8 cellular contexts compared by ENCODE assay signal in the genomic region with DNA sequence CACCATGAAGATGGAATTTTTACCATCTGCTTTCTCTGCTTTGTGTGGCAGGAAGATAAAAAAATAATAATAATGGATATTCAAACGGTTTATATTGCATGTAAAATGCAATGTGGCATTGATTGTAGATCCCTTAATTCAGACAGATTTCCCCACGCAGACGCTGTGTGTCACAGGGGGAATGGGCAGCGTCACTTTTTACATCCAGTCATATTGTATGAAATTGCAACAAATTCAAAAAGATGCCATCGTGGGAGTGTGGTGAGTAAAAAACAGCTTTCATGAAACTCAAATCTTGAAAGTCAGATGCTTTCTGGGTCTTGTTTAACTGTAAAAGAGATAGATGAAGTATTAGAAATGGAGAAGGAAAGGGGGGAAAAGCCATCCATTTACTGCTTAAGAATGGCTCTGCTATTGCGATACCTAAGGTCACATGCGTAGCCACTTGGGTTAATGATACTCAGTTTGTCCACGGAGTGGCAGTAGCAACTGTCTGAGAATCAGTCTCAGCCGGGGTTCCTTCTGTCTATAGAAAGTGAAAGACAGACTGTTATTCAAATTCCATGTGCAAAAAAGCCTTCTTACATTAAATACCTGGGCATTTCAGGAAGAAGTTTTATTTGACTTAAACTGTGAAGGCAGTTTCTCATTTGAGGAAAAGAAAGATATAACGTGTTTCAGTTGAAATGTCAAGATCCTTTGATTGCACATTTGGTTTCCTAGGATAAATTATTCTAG. TPM values are rescaled to one million over a fixed set of nuclear protein-coding genes. Genes with fewer than 3 reads are reported as not detected.
DNase-seq lines count a peak whose midpoint lies in the region; ATAC-seq and TF ChIP-seq lines count a peak whose summit lies in the region.

No MANE protein-coding gene starts in this region.

- H3K4me1 ChIP-seq in right cardiac atrium (ENCODE audit: control insufficient read depth, insufficient read depth, low read length): peaks cover 2% of the 10 kb centered on the region

- ATAC-seq in GM21786 (IDR thresholded peaks at IDR 0.05; ENCODE audit: unreplicated experiment): peak; percentile 97
- peak; percentile 93 to 95 for ATAC-seq in right cardiac atrium

- H3K4me3 ChIP-seq in right cardiac atrium (ENCODE audit: low read length): peak overlapping the region; percentile 36
- peak overlapping the region; percentile 20 for H3K4me3 ChIP-seq in retinal pigment epithelial cell (ENCODE audit: low read length)

- H3K27me3 ChIP-seq in right cardiac atrium (ENCODE audit: control insufficient read depth, insufficient read depth): no peaks in the 10 kb centered on the region

- H3K9me3 ChIP-seq in right cardiac atrium (ENCODE audit: control insufficient read depth, low read length): no peaks in the 10 kb centered on the region

- H3K27ac ChIP-seq in right cardiac atrium (ENCODE audit: low read length): no peak overlapping the region

- intact Hi-C loops in right cardiac atrium (cut with DNase I): loop anchor here (5.0 to 10.0 kb wide), 2 partner anchors 182 to 615 kb away; no protein-coding TSS in a partner anchor

- peak; percentile 65 for DNase-seq in GM10266 (ENCODE audit: extremely low spot score)
- peak; percentile 69 for DNase-seq in KG1 (lab: John Stamatoyannopoulos, UW)
- DNase-seq in SK-N-DZ (ENCODE audit: low spot score): peak; percentile 62
- DNase-seq in amygdala (lab: John Stamatoyannopoulos, UW): peak in 30 of 56 donors; percentile 21 to 85 (median 44)
- DNase-seq in right cardiac atrium: no peak
- DNase-seq in retinal pigment epithelial cell (ENCODE audit: low read depth): no peak
- no peak for DNase-seq in 8988T

- WGBS in right cardiac atrium: 41% methylated on average over 10 of the region's 10 CpGs

- TF ChIP-seq CTCF in GM10266 (IDR thresholded peaks at IDR 0.05; ENCODE audit: control insufficient read depth, insufficient read depth, low read depth, missing control alignments): peak; percentile 74
- TF ChIP-seq CTCF in retinal pigment epithelial cell (conservative IDR thresholded peaks at IDR 0.05; ENCODE audit: low read depth, low read length): peak; percentile 73

RNA-seq across cellular contexts. Expression of gene BTD, which starts 28.5 kb away (rescaled TPM):
- polyA plus RNA-seq in SK-N-DZ (2014; cell fraction: cytosol; rRNA removed): 8.8 and 12.4 TPM in 2 replicates
- 7.5 and 16.8 TPM in 2 replicates for polyA plus RNA-seq in SK-N-DZ (2014; cell fraction: nucleus; rRNA removed)
- total RNA-seq in right cardiac atrium: 10 to 100 TPM; 10.1 to 13.5 (median 10.9) TPM
- polyA plus RNA-seq in right cardiac atrium: 8.0 TPM

RNA-seq across cellular contexts. Expression of gene HACL1, which starts 28.7 kb away (rescaled TPM):
- polyA plus RNA-seq in SK-N-DZ (2014; cell fraction: cytosol; rRNA removed): 54.7 and 56.8 TPM in 2 replicates
- polyA plus RNA-seq in SK-N-DZ (2014; cell fraction: nucleus; rRNA removed): 34.1 and 50.7 TPM in 2 replicates
- 10 to 100 TPM; 10.8 to 16.8 (median 13.8) TPM for total RNA-seq in right cardiac atrium
- 9.7 TPM for polyA plus RNA-seq in right cardiac atrium

Comparison
In these comparisons a context has a peak if more than half of its experiments do, and no peak if none do; other contexts are left out.
1. DNase-seq: peak in GM10266 (single experiment), KG1 (single experiment), SK-N-DZ (single experiment) and amygdala (30 of 56); none in right cardiac atrium (0 of 3), retinal pigment epithelial cell (single experiment) and 8988T (single experiment).